Comparison of ENCODE assay signal across 9 cellular contexts in the genomic region with DNA sequence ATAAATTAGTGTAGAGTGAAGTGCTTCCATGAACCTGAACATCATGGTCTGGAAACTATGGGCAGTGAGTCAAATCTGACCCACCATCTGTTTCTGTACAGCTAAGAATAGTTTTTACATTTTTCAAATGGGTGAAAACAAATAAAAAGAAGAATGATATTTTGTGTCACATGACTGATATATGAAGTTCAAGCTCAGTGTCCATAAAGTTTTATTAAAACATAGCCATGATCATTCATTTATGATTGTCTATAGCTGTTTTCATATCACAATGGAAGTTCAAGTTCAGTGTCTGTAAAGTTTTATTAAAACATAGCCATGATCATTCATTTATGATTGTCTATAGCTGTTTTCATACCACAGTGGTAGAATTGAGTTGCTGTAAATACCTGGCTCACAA. TPM values are rescaled to one million over a fixed set of nuclear protein-coding genes. Genes with fewer than 3 reads are reported as not detected.
"Had no signal": no experiment of that assay in that cellular context is flagged by ENCODE, and none has a peak within 500 bp of the region (broad histone marks: within the 10 kb centered on the region; RNA-seq: fewer than 3 reads in every experiment).

No MANE protein-coding gene starts in this region.

- ATAC-seq: GM12878 had no signal

- FAIRE-seq: G401.6, GM12878, GM12891, GM12892, GM18507, GM19239 had no signal

- DNase-seq: GDM1, GF-D8 had no signal

- H3K4me3 ChIP-seq: GM12878 had no signal

RNA-seq across cellular contexts. Expression of a gene that starts 45.9 kb away (rescaled TPM):
- total RNA-seq: G401 had no signal

RNA-seq across cellular contexts. Expression of a gene that starts 57.9 kb away (rescaled TPM):
- total RNA-seq: G401, GM12878 had no signal
